Comparison of ENCODE assay signal across 32 cellular contexts in genomic region chr12:53193953-53194716, GRCh38. TPM values are rescaled to one million over a fixed set of nuclear protein-coding genes. Genes with fewer than 3 reads are reported as not detected.
DNase-seq lines count a peak whose midpoint lies in the region; ATAC-seq, FAIRE-seq and TF ChIP-seq lines count a peak whose summit lies in the region.
"Had no signal": no experiment of that assay in that cellular context is flagged by ENCODE, and none has a peak within 500 bp of the region (broad histone marks: within the 10 kb centered on the region; RNA-seq: fewer than 3 reads in every experiment).

No MANE protein-coding gene starts in this region.

- H3K36me3 ChIP-seq in CD4-positive, CD25-positive, alpha-beta regulatory T cell (ENCODE audit: control insufficient read depth, insufficient read depth, low read length), result peaks cover 76% of the 10 kb centered on the region
- H3K36me3 ChIP-seq in Karpas-422 (ENCODE audit: insufficient read depth, low read length) (peaks cover 29% of the 10 kb centered on the region; the same call in 1 of the 2 replicates), bronchial epithelial cell (ENCODE audit: control insufficient read depth, insufficient read depth, low read length) (peaks cover 1% of the 10 kb centered on the region)
- H3K36me3 ChIP-seq: adrenal gland, BE2C, colonic mucosa, gastrocnemius medialis, uterus had no signal

- no peak overlapping the region for H3K4me3 ChIP-seq in CD4-positive, CD25-positive, alpha-beta regulatory T cell (ENCODE audit: low read depth, low read length)
- H3K4me3 ChIP-seq in Karpas-422 (ENCODE audit: low read length) (no peak overlapping the region), bronchial epithelial cell (ENCODE audit: low read depth, low read length) (no peak overlapping the region)
- H3K4me3 ChIP-seq: adrenal gland, colonic mucosa, esophagus muscularis mucosa, gastrocnemius medialis, GM23248, hepatocyte, PC-9, spleen, testis, uterus had no signal

- no peaks in the 10 kb centered on the region for H3K9me3 Mint-ChIP-seq in activated CD4-positive, alpha-beta T cell treated with anti-CD3 and anti-CD28 coated beads, Interleukin-2, amount 10 ng/mL, durations not matched to agents 24 days and 14 days
- no peaks in the 10 kb centered on the region for H3K9me3 Mint-ChIP-seq in CD4-positive, CD25-positive, alpha-beta regulatory T cell
- H3K9me3 Mint-ChIP-seq: naive B cell; stimulated activated memory B cell treated with anti-CD40 and anti-IgM and Interleukin-4, amounts not matched to agents 10 μg/mL and 1 μg/mL and 100 μg/mL, for 72 hours had no signal

- FAIRE-seq in bronchial epithelial cell (lab: Jason Lieb, UNC), result peak; percentile 81
- FAIRE-seq: A204.1 had no signal

- H3K9me2 ChIP-seq in Karpas-422 (replicated peaks; ENCODE audit: insufficient read depth, low read length), result no peaks in the 10 kb centered on the region

- no peaks in the 10 kb centered on the region for H3K27me3 Mint-ChIP-seq in activated CD4-positive, alpha-beta T cell treated with anti-CD3 and anti-CD28 coated beads, Interleukin-2, amount 10 ng/mL, durations not matched to agents 24 days and 14 days
- no peaks in the 10 kb centered on the region for H3K27me3 Mint-ChIP-seq in CD4-positive, CD25-positive, alpha-beta regulatory T cell
- H3K27me3 Mint-ChIP-seq: naive B cell; stimulated activated memory B cell treated with anti-CD40 and anti-IgM and Interleukin-4, amounts not matched to agents 10 μg/mL and 1 μg/mL and 100 μg/mL, for 72 hours had no signal

- intact Hi-C loops in activated CD4-positive, alpha-beta T cell treated with anti-CD3 and anti-CD28 coated beads, Interleukin-2, amount 10 ng/mL, durations not matched to agents 24 days and 14 days (cut with micrococcal nuclease), result no loop called here

- H2AFZ ChIP-seq in Karpas-422 (ENCODE audit: low read length), result no peak overlapping the region
- H2AFZ ChIP-seq: GM23248, hepatocyte, PC-9 had no signal

- H3K79me2 ChIP-seq in Karpas-422 (ENCODE audit: low read length), result peaks cover 4% of the 10 kb centered on the region
- H3K79me2 ChIP-seq: hepatocyte had no signal

- H3K4me2 ChIP-seq in Karpas-422 (ENCODE audit: low read depth, low read length, poor library complexity, severe bottlenecking), result no peak overlapping the region
- H3K4me2 ChIP-seq: hepatocyte, PC-9 had no signal

- no peak for TF ChIP-seq CTCF in bronchial epithelial cell (IDR thresholded peaks at IDR 0.05; ENCODE audit: insufficient read depth, low read length, severe bottlenecking)

- H3K4me1 Mint-ChIP-seq in activated CD4-positive, alpha-beta T cell treated with anti-CD3 and anti-CD28 coated beads, Interleukin-2, amount 10 ng/mL, durations not matched to agents 24 days and 14 days, result peaks cover 38% of the 10 kb centered on the region
- H3K4me1 Mint-ChIP-seq in CD4-positive, CD25-positive, alpha-beta regulatory T cell, result peaks cover 0 to 45% (median 14%) of the 10 kb centered on the region in 4 donors

- no peak overlapping the region for H3K4me3 Mint-ChIP-seq in activated CD4-positive, alpha-beta T cell treated with anti-CD3 and anti-CD28 coated beads, Interleukin-2, amount 10 ng/mL, durations not matched to agents 24 days and 14 days
- no peak overlapping the region for H3K4me3 Mint-ChIP-seq in CD4-positive, CD25-positive, alpha-beta regulatory T cell
- H3K4me3 Mint-ChIP-seq: naive B cell; stimulated activated memory B cell treated with anti-CD40 and anti-IgM and Interleukin-4, amounts not matched to agents 10 μg/mL and 1 μg/mL and 100 μg/mL, for 72 hours had no signal

- no peaks in the 10 kb centered on the region for H3K27me3 ChIP-seq in CD4-positive, CD25-positive, alpha-beta regulatory T cell (ENCODE audit: control insufficient read depth, insufficient read depth, low read length)
- H3K27me3 ChIP-seq in Karpas-422 (ENCODE audit: low read length), result no peaks in the 10 kb centered on the region
- H3K27me3 ChIP-seq in bronchial epithelial cell (ENCODE audit: control insufficient read depth, insufficient read depth, low read length), result no peaks in the 10 kb centered on the region
- H3K27me3 ChIP-seq: adrenal gland, BE2C, colonic mucosa, esophagus muscularis mucosa, spleen, testis, uterus had no signal

- peak overlapping the region; percentile 67 for H3K27ac Mint-ChIP-seq in activated CD4-positive, alpha-beta T cell treated with anti-CD3 and anti-CD28 coated beads, Interleukin-2, amount 10 ng/mL, durations not matched to agents 24 days and 14 days
- H3K27ac Mint-ChIP-seq in CD4-positive, CD25-positive, alpha-beta regulatory T cell, result peak overlapping the region in 2 of 3 donors; percentile 76 to 93

- no peak overlapping the region for H3K9ac ChIP-seq in Karpas-422 (ENCODE audit: low read length)
- H3K9ac ChIP-seq: GM23248 had no signal

- H3K4me1 ChIP-seq in CD4-positive, CD25-positive, alpha-beta regulatory T cell (ENCODE audit: control insufficient read depth, insufficient read depth, low read length, poor library complexity, severe bottlenecking), result peaks cover 21% of the 10 kb centered on the region
- H3K4me1 ChIP-seq in Karpas-422 (ENCODE audit: low read length), result peaks cover 8% of the 10 kb centered on the region
- H3K4me1 ChIP-seq: BE2C had no signal

- no peak for DNase-seq in activated CD4-positive, alpha-beta T cell treated with anti-CD3 and anti-CD28 coated beads, Interleukin-2, amount 10 ng/mL, durations not matched to agents 24 days and 14 days
- no peak for DNase-seq in activated CD4-positive, alpha-beta T cell treated with anti-CD3 and anti-CD28 coated beads, Interleukin-2, amount 50 U/mL, for 4 hours
- no peak for DNase-seq in CD4-positive, CD25-positive, alpha-beta regulatory T cell
- DNase-seq in Karpas-422 (no peak), bronchial epithelial cell (ENCODE audit: low read depth) (no peak), MV-4-11 (lab: John Stamatoyannopoulos, UW) (no peak), NCI-H748 treated with DMSO at 0.1 percent for 48 hours (lab: John Stamatoyannopoulos, UW) (no peak)
- DNase-seq: activated CD4-positive, CD25-positive, alpha-beta regulatory T cell; activated CD8-positive, alpha-beta memory T cell treated with anti-CD3 and anti-CD28 coated beads for 24 hours; adrenal gland; BE2C; colonic mucosa; gastrocnemius medialis; GM23248; naive B cell; NCI-H1417; NCI-H2081; occipital lobe; PC-9; retina; spleen; stimulated activated CD4-positive, alpha-beta T cell treated with anti-CD3 and anti-CD28 coated beads, Interleukin-2, amount 100 ng/mL, for 48 hours; testis; uterus had no signal

- no peaks in the 10 kb centered on the region for H4K20me1 ChIP-seq in Karpas-422 (ENCODE audit: insufficient read depth, low read depth, low read length)

- peaks cover 78% of the 10 kb centered on the region for H3K36me3 Mint-ChIP-seq in activated CD4-positive, alpha-beta T cell treated with anti-CD3 and anti-CD28 coated beads, Interleukin-2, amount 10 ng/mL, durations not matched to agents 24 days and 14 days (ENCODE audit: low read depth)
- peaks cover 51% of the 10 kb centered on the region for H3K36me3 Mint-ChIP-seq in CD4-positive, CD25-positive, alpha-beta regulatory T cell

- H3K9me3 ChIP-seq in CD4-positive, CD25-positive, alpha-beta regulatory T cell (ENCODE audit: control insufficient read depth in 2 of 2, low read length in 2 of 2), result no peaks in the 10 kb centered on the region
- no peaks in the 10 kb centered on the region for H3K9me3 ChIP-seq in Karpas-422 (ENCODE audit: low read length)
- H3K9me3 ChIP-seq: adrenal gland, BE2C, colonic mucosa, esophagus muscularis mucosa, gastrocnemius medialis, spleen, testis, uterus had no signal

- H3K27ac ChIP-seq in CD4-positive, CD25-positive, alpha-beta regulatory T cell (ENCODE audit: insufficient read depth, low read length, poor library complexity, severe bottlenecking), result no peak overlapping the region
- H3K27ac ChIP-seq in Karpas-422 (ENCODE audit: low read length), result peak overlapping the region; percentile 45; the same call in 1 of the 2 replicates
- H3K27ac ChIP-seq: adrenal gland, colonic mucosa, esophagus muscularis mucosa, gastrocnemius medialis, GM23248, hepatocyte, HL-60, PC-9, spleen, testis, uterus had no signal

- ATAC-seq in CD4-positive, CD25-positive, alpha-beta regulatory T cell (ENCODE audit: low read depth in 2 of 2), result no peak
- ATAC-seq in HG03175 (IDR thresholded peaks at IDR 0.05; ENCODE audit: unreplicated experiment), result no peak
- ATAC-seq: gastrocnemius medialis; left lobe of liver; stimulated activated memory B cell treated with anti-CD40 and anti-IgM and Interleukin-4, amounts not matched to agents 10 μg/mL and 1 μg/mL and 100 μg/mL, for 72 hours had no signal

RNA-seq across cellular contexts. Expression of gene ITGB7, which starts 12.9 kb away (rescaled TPM):
- 226 and 239 TPM in 2 replicates for total RNA-seq in activated CD4-positive, alpha-beta T cell treated with anti-CD3 and anti-CD28 coated beads, Interleukin-2, amount 10 ng/mL, durations not matched to agents 24 days and 14 days
- 297 TPM for total RNA-seq in CD4-positive, CD25-positive, alpha-beta regulatory T cell
- polyA plus RNA-seq in CD4-positive, CD25-positive, alpha-beta regulatory T cell, result 100 to 1,000 TPM; 279 to 382 (median 330) TPM
- 124 and 159 TPM in 2 replicates for total RNA-seq in Karpas-422 (2014; rRNA removed; shearing (Covaris generic); ENCODE audit: low replicate concordance)
- total RNA-seq in bronchial epithelial cell, result 8.4 and 15.7 TPM in 2 replicates
- total RNA-seq: M059J, occipital lobe had no signal
- polyA plus RNA-seq: hepatocyte had no signal

RNA-seq across cellular contexts. Expression of gene CSAD, which starts 13.4 kb away (rescaled TPM):
- total RNA-seq in activated CD4-positive, alpha-beta T cell treated with anti-CD3 and anti-CD28 coated beads, Interleukin-2, amount 10 ng/mL, durations not matched to agents 24 days and 14 days, result 21.6 and 25.6 TPM in 2 replicates
- 68.0 TPM for total RNA-seq in CD4-positive, CD25-positive, alpha-beta regulatory T cell
- 1 to 10 TPM; 1.2 to 2.3 (median 1.6) TPM for polyA plus RNA-seq in CD4-positive, CD25-positive, alpha-beta regulatory T cell
- total RNA-seq in Karpas-422 (2014; rRNA removed; shearing (Covaris generic); ENCODE audit: low replicate concordance), result 13.1 and 19.2 TPM in 2 replicates
- 6.6 and 11.1 TPM in 2 replicates for total RNA-seq in bronchial epithelial cell

RNA-seq across cellular contexts. Expression of gene ZNF740, which starts 13.6 kb away (rescaled TPM):
- total RNA-seq in activated CD4-positive, alpha-beta T cell treated with anti-CD3 and anti-CD28 coated beads, Interleukin-2, amount 10 ng/mL, durations not matched to agents 24 days and 14 days, result 44.0 and 50.5 TPM in 2 replicates
- 32.6 TPM for total RNA-seq in CD4-positive, CD25-positive, alpha-beta regulatory T cell
- 1 to 10 TPM; 2.3 to 3.1 (median 2.7) TPM for polyA plus RNA-seq in CD4-positive, CD25-positive, alpha-beta regulatory T cell
- 24.0 and 30.6 TPM in 2 replicates for total RNA-seq in Karpas-422 (2014; rRNA removed; shearing (Covaris generic); ENCODE audit: low replicate concordance)
- 15.2 and 16.6 TPM in 2 replicates for total RNA-seq in bronchial epithelial cell

RNA-seq across cellular contexts. Expression of gene RARG, which starts 37.9 kb away (rescaled TPM):
- total RNA-seq in activated CD4-positive, alpha-beta T cell treated with anti-CD3 and anti-CD28 coated beads, Interleukin-2, amount 10 ng/mL, durations not matched to agents 24 days and 14 days, result 57.2 and 58.5 TPM in 2 replicates
- 16.8 TPM for total RNA-seq in CD4-positive, CD25-positive, alpha-beta regulatory T cell
- 1 to 10 TPM; 1.5 to 5.1 (median 2.4) TPM for polyA plus RNA-seq in CD4-positive, CD25-positive, alpha-beta regulatory T cell
- 1.7 and 6.5 TPM in 2 replicates for total RNA-seq in Karpas-422 (2014; rRNA removed; shearing (Covaris generic); ENCODE audit: low replicate concordance)
- total RNA-seq in bronchial epithelial cell, result 24.7 and 74.6 TPM in 2 replicates
